Comparison of ENCODE assay signal across 8 cellular contexts in genomic region chr6:131923356-131923755, GRCh38. TPM values are rescaled to one million over a fixed set of nuclear protein-coding genes. Genes with fewer than 3 reads are reported as not detected.
DNase-seq lines count a peak whose midpoint lies in the region; TF ChIP-seq lines count a peak whose summit lies in the region.

No MANE protein-coding gene starts in this region.

- no peaks in the 10 kb centered on the region for H4K20me1 ChIP-seq in KMS-11 (ENCODE audit: insufficient read depth)
- no peaks in the 10 kb centered on the region for H4K20me1 ChIP-seq in osteoblast (ENCODE audit: insufficient read depth, low read length)

- no peak overlapping the region for H3K27ac ChIP-seq in C4-2B
- no peak overlapping the region for H3K27ac ChIP-seq in KMS-11
- no peak overlapping the region for H3K27ac ChIP-seq in SK-N-MC
- H3K27ac ChIP-seq in osteoblast (ENCODE audit: low read depth, low read length): no peak overlapping the region

- H3K9me3 ChIP-seq in SK-N-MC (ENCODE audit: low read depth, low read length): no peaks in the 10 kb centered on the region
- peaks cover 5% of the 10 kb centered on the region for H3K9me3 ChIP-seq in osteoblast (ENCODE audit: low read depth, low read length)

- H3K27me3 ChIP-seq in KMS-11 (ENCODE audit: insufficient read depth, low read depth) (no peaks in the 10 kb centered on the region), osteoblast (ENCODE audit: insufficient read depth, low read length) (no peaks in the 10 kb centered on the region)

- no peak overlapping the region for H3K9ac ChIP-seq in KMS-11
- no peak overlapping the region for H3K9ac ChIP-seq in SK-N-MC (ENCODE audit: insufficient read length)

- DNase-seq in GM13976 (ENCODE audit: low spot score) (peak; percentile 41), SK-N-MC (ENCODE audit: low read depth, low spot score) (peak; percentile 53), epithelial cell of proximal tubule (ENCODE audit: low read depth) (peak; percentile 16), osteoblast (ENCODE audit: insufficient read length, low spot score, missing footprints) (no peak), activated gamma-delta T cell (lab: John Stamatoyannopoulos, UW) (no peak), hepatic stellate cell (ENCODE audit: low spot score) (no peak)

- peaks cover under 1% of the 10 kb centered on the region for H3K4me1 ChIP-seq in KMS-11 (ENCODE audit: low read depth, poor library complexity, severe bottlenecking)
- H3K4me1 ChIP-seq in osteoblast (ENCODE audit: insufficient read depth, low read length): no peaks in the 10 kb centered on the region

- in situ Hi-C loops in GM13976 (cut with MboI; ENCODE audit: low sequenced_read_pairs, unreplicated experiment): loop anchor here (25.0 kb wide), 1 partner anchor 289 kb away; no protein-coding TSS in a partner anchor

- H3K4me2 ChIP-seq in KMS-11: no peak overlapping the region
- no peak overlapping the region for H3K4me2 ChIP-seq in osteoblast (ENCODE audit: insufficient read depth, low read length)

- TF ChIP-seq CTCF in C4-2B (conservative IDR thresholded peaks at IDR 0.05): peak; percentile 86
- TF ChIP-seq CTCF in GM13976 (IDR thresholded peaks at IDR 0.05; ENCODE audit: borderline replicate concordance, control extremely low read depth, extremely low read depth, insufficient read depth, missing control alignments): peak; percentile 49
- TF ChIP-seq CTCF in KMS-11 (conservative IDR thresholded peaks at IDR 0.05; ENCODE audit: low read depth, low read length): peak; percentile 90
- peak; percentile 75 for TF ChIP-seq CTCF in epithelial cell of proximal tubule (conservative IDR thresholded peaks at IDR 0.05; ENCODE audit: low read depth, low read length)
- peak; percentile 67 for TF ChIP-seq CTCF in osteoblast (IDR thresholded peaks at IDR 0.05; ENCODE audit: extremely low read depth, low read depth, low read length)

- no peak overlapping the region for H2AFZ ChIP-seq in KMS-11 (ENCODE audit: low read depth)
- no peak overlapping the region for H2AFZ ChIP-seq in osteoblast (ENCODE audit: low read length)

- H3K36me3 ChIP-seq in KMS-11 (ENCODE audit: insufficient read depth) (no peaks in the 10 kb centered on the region), SK-N-MC (ENCODE audit: insufficient read depth, low read length) (no peaks in the 10 kb centered on the region), osteoblast (ENCODE audit: insufficient read depth, low read length) (no peaks in the 10 kb centered on the region)

- H3K79me2 ChIP-seq in KMS-11 (ENCODE audit: insufficient read depth, low read depth) (no peaks in the 10 kb centered on the region), osteoblast (ENCODE audit: insufficient read depth, low read length) (no peaks in the 10 kb centered on the region)

- H3K4me3 ChIP-seq in KMS-11 (IDR thresholded peaks at IDR 0.05; ENCODE audit: insufficient read depth, low read depth, low read length) (no peak overlapping the region), SK-N-MC (no peak overlapping the region), epithelial cell of proximal tubule (ENCODE audit: low read depth, low read length) (no peak overlapping the region), osteoblast (ENCODE audit: insufficient read depth, low read length) (no peak overlapping the region)

RNA-seq across cellular contexts. Expression of gene CCN2, which starts 27.8 kb away (rescaled TPM):
- total RNA-seq in epithelial cell of proximal tubule: 36.0 and 40.1 TPM in 2 replicates
- total RNA-seq in osteoblast: 221 and 272 TPM in 2 replicates

Comparison
In these comparisons a context has a peak if more than half of its experiments do, and no peak if none do; other contexts are left out.
1. DNase-seq: peak in GM13976 (single experiment), SK-N-MC (single experiment) and epithelial cell of proximal tubule (single experiment); none in osteoblast (single experiment), activated gamma-delta T cell (single experiment) and hepatic stellate cell (single experiment).
2. Peak in every context shown above with its lines, with median percentiles within 50 percentile points of each other: CTCF ChIP-seq.